ENCODE assay signal across 19 cellular contexts in genomic region chr5:38596997-38597396, GRCh38. TPM values are rescaled to one million over a fixed set of nuclear protein-coding genes. Genes with fewer than 3 reads are reported as not detected.
"Had no signal": no experiment of that assay in that cellular context is flagged by ENCODE, and none has a peak within 500 bp of the region (broad histone marks: within the 10 kb centered on the region; RNA-seq: fewer than 3 reads in every experiment).

No MANE protein-coding gene starts in this region.

- H3K27me3 ChIP-seq: ascending aorta, ovary, testis, upper lobe of left lung had no signal

- ATAC-seq: activated CD4-positive, CD25-positive, alpha-beta regulatory T cell treated with anti-CD3 and anti-CD28 coated beads, Interleukin-2, amount 50 U/mL, for 24 hours; activated T-cell treated with anti-CD3 and anti-CD28 coated beads, Interleukin-2, amount 50 U/mL, for 72 hours; naive thymus-derived CD8-positive, alpha-beta T cell; psoas muscle; sciatic nerve; stimulated activated effector memory CD8-positive, alpha-beta T cell treated with anti-CD3 and anti-CD28 coated beads, Interleukin-12 subunit alpha, Interleukin-12 subunit beta, amount 100 ng/mL, for 72 hours had no signal

- H3K36me3 ChIP-seq: ascending aorta, ovary, upper lobe of left lung had no signal

- DNase-seq: activated CD4-positive, alpha-beta T cell treated with anti-CD3 and anti-CD28 coated beads, Interleukin-2, amount 10 ng/mL, durations not matched to agents 7 days and 5 days; activated CD8-positive, alpha-beta memory T cell treated with anti-CD3 and anti-CD28 coated beads, Interleukin-2, amount 50 U/mL, for 4 hours; activated effector memory CD4-positive, alpha-beta T cell treated with anti-CD3 and anti-CD28 coated beads, Interleukin-2, amount 50 U/mL, for 16 hours; activated naive CD4-positive, alpha-beta T cell treated with anti-CD3 and anti-CD28 coated beads, Interleukin-2, amount 50 U/mL, for 16 hours; activated T-cell treated with anti-CD3 and anti-CD28 coated beads, Interleukin-2, amount 50 U/mL, for 72 hours; cortex of kidney; effector CD8-positive, alpha-beta T cell; hippocampal formation; naive thymus-derived CD8-positive, alpha-beta T cell; ovary; psoas muscle; stimulated activated CD4-positive, alpha-beta T cell treated with anti-CD3 and anti-CD28 coated beads, Interleukin-4, amount 100 ng/mL, for 24 hours; testis; upper lobe of left lung had no signal

- H3K4me3 ChIP-seq: ascending aorta, ovary, psoas muscle, testis, upper lobe of left lung had no signal

- H3K9me3 ChIP-seq: ascending aorta, ovary, psoas muscle, testis, upper lobe of left lung had no signal

- H3K27ac ChIP-seq: ascending aorta, ovary, psoas muscle, testis had no signal

RNA-seq across cellular contexts. Expression of gene LIFR, which starts 40.6 kb away (rescaled TPM):
- total RNA-seq: naive thymus-derived CD8-positive, alpha-beta T cell; T-helper 1 cell treated with Interleukin-12 subunit alpha and Interleukin-12 subunit beta and Interleukin-4 antibody, amounts not matched to agents 30 ng/mL and 1 ng/mL, for 36 hours had no signal
- polyA plus RNA-seq: naive thymus-derived CD8-positive, alpha-beta T cell had no signal
